In the genomic region with DNA sequence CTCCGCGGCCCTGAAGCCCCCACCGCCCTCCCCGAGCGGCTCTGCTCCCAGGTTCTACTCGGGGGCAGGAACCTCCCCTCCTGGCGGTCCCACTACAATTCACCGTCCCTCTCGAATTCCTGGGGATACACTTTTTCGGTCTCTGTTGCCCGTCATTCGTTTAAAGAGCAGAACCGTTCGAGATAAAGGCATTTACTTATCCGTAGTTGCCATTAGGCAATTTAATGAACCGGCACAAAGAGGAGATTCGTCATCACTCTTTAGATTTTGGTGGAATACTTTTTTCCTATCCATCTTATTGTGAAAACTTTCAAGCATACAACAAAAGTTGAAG, we compare ENCODE assay signal across 8 cellular contexts. TPM values are rescaled to one million over a fixed set of nuclear protein-coding genes. Genes with fewer than 3 reads are reported as not detected.
DNase-seq lines count a peak whose midpoint lies in the region; ATAC-seq and TF ChIP-seq lines count a peak whose summit lies in the region.

No MANE protein-coding gene starts in this region.

- H3K4me1 Mint-ChIP-seq in T-helper 1 cell treated with Interleukin-12 subunit alpha and Interleukin-12 subunit beta and Interleukin-4 antibody, amounts not matched to agents 30 μg/mL and 1 μg/mL, for 36 hours (ENCODE audit: low read depth) = peaks cover 2% of the 10 kb centered on the region
- H3K4me1 Mint-ChIP-seq in stimulated activated memory B cell treated with anti-CD40 and anti-IgM and Interleukin-4, amounts not matched to agents 10 μg/mL and 1 μg/mL and 100 μg/mL, for 72 hours = peaks cover 30% of the 10 kb centered on the region

- H3K36me3 ChIP-seq in SU-DHL-6 (ENCODE audit: low read length) = peaks cover 6% of the 10 kb centered on the region; the same call in 1 of the 2 replicates
- no peaks in the 10 kb centered on the region for H3K36me3 ChIP-seq in hepatocyte (replicated peaks; ENCODE audit: insufficient read depth, low read depth)

- H3K79me2 ChIP-seq in SU-DHL-6 (ENCODE audit: insufficient read depth, low read length) = peaks cover 30% of the 10 kb centered on the region
- peaks cover 33% of the 10 kb centered on the region for H3K79me2 ChIP-seq in hepatocyte

- no peak for ATAC-seq in stimulated activated memory B cell treated with anti-CD40 and anti-IgM and Interleukin-4, amounts not matched to agents 10 μg/mL and 1 μg/mL and 100 μg/mL, for 72 hours
- ATAC-seq in HG02642 (IDR thresholded peaks at IDR 0.05; ENCODE audit: poor library complexity, unreplicated experiment) = no peak

- no peaks in the 10 kb centered on the region for H3K9me3 Mint-ChIP-seq in T-helper 1 cell treated with Interleukin-12 subunit alpha and Interleukin-12 subunit beta and Interleukin-4 antibody, amounts not matched to agents 30 μg/mL and 1 μg/mL, for 36 hours
- no peaks in the 10 kb centered on the region for H3K9me3 Mint-ChIP-seq in stimulated activated memory B cell treated with anti-CD40 and anti-IgM and Interleukin-4, amounts not matched to agents 10 μg/mL and 1 μg/mL and 100 μg/mL, for 72 hours

- no peak for DNase-seq in T-helper 1 cell
- no peak for DNase-seq in hepatocyte (ENCODE audit: low spot score)
- DNase-seq in NCI-H1048 (lab: John Stamatoyannopoulos, UW) = no peak
- DNase-seq in NCI-H446 (lab: John Stamatoyannopoulos, UW) = no peak

- no peaks in the 10 kb centered on the region for H3K36me3 Mint-ChIP-seq in T-helper 1 cell treated with Interleukin-12 subunit alpha and Interleukin-12 subunit beta and Interleukin-4 antibody, amounts not matched to agents 30 μg/mL and 1 μg/mL, for 36 hours (ENCODE audit: low read depth)
- peaks cover 6% of the 10 kb centered on the region for H3K36me3 Mint-ChIP-seq in stimulated activated memory B cell treated with anti-CD40 and anti-IgM and Interleukin-4, amounts not matched to agents 10 μg/mL and 1 μg/mL and 100 μg/mL, for 72 hours

- H3K4me3 Mint-ChIP-seq in T-helper 1 cell treated with Interleukin-12 subunit alpha and Interleukin-12 subunit beta and Interleukin-4 antibody, amounts not matched to agents 30 μg/mL and 1 μg/mL, for 36 hours = peak overlapping the region; percentile 14
- H3K4me3 Mint-ChIP-seq in stimulated activated memory B cell treated with anti-CD40 and anti-IgM and Interleukin-4, amounts not matched to agents 10 μg/mL and 1 μg/mL and 100 μg/mL, for 72 hours = peak overlapping the region; percentile 96

- H3F3A ChIP-seq in SU-DHL-6 (ENCODE audit: insufficient read depth) = peaks cover 18% of the 10 kb centered on the region; the same call in 1 of the 2 replicates

- 1% methylated on average over 15 of the region's 17 CpGs for WGBS in hepatocyte (ENCODE audit: low lambda C conversion rate, missing lambda C conversion rate)

- H3K4me3 ChIP-seq in SU-DHL-6 (ENCODE audit: insufficient read depth, low read length, poor library complexity, severe bottlenecking) = peak overlapping the region; percentile 90
- peak overlapping the region; percentile 96 for H3K4me3 ChIP-seq in hepatocyte

- peaks cover 18% of the 10 kb centered on the region for H3K4me1 ChIP-seq in hepatocyte (ENCODE audit: insufficient read depth)

- H3K27me3 Mint-ChIP-seq in T-helper 1 cell treated with Interleukin-12 subunit alpha and Interleukin-12 subunit beta and Interleukin-4 antibody, amounts not matched to agents 30 μg/mL and 1 μg/mL, for 36 hours (ENCODE audit: low read depth) = peaks cover 67% of the 10 kb centered on the region
- no peaks in the 10 kb centered on the region for H3K27me3 Mint-ChIP-seq in stimulated activated memory B cell treated with anti-CD40 and anti-IgM and Interleukin-4, amounts not matched to agents 10 μg/mL and 1 μg/mL and 100 μg/mL, for 72 hours

- no peak overlapping the region for H3K27ac Mint-ChIP-seq in T-helper 1 cell treated with Interleukin-12 subunit alpha and Interleukin-12 subunit beta and Interleukin-4 antibody, amounts not matched to agents 30 μg/mL and 1 μg/mL, for 36 hours
- peak overlapping the region; percentile 88 for H3K27ac Mint-ChIP-seq in stimulated activated memory B cell treated with anti-CD40 and anti-IgM and Interleukin-4, amounts not matched to agents 10 μg/mL and 1 μg/mL and 100 μg/mL, for 72 hours

- no peak for TF ChIP-seq CTCF in SU-DHL-6 (IDR thresholded peaks at IDR 0.05; ENCODE audit: insufficient read depth, low read length, poor library complexity, severe bottlenecking)
- TF ChIP-seq CTCF in hepatocyte (IDR thresholded peaks at IDR 0.05; ENCODE audit: poor library complexity) = no peak

- H3K4me2 ChIP-seq in SU-DHL-6 (ENCODE audit: low read depth, low read length, poor library complexity, severe bottlenecking) (peak overlapping the region; percentile 64), hepatocyte (peak overlapping the region; percentile 85)

- peak overlapping the region; percentile 90 for H3K9ac ChIP-seq in SU-DHL-6 (ENCODE audit: low read length)

- H3K27me3 ChIP-seq in SU-DHL-6 (ENCODE audit: low read length) = no peaks in the 10 kb centered on the region
- no peaks in the 10 kb centered on the region for H3K27me3 ChIP-seq in hepatocyte

- no peaks in the 10 kb centered on the region for H3K9me2 ChIP-seq in SU-DHL-6 (replicated peaks; ENCODE audit: insufficient read depth, low read length)
- H3K9me2 ChIP-seq in hepatocyte (replicated peaks; ENCODE audit: insufficient read depth) = no peaks in the 10 kb centered on the region

- peaks cover 17% of the 10 kb centered on the region for H4K20me1 ChIP-seq in SU-DHL-6 (ENCODE audit: low read depth, low read length)
- H4K20me1 ChIP-seq in hepatocyte (ENCODE audit: insufficient read depth, poor library complexity, severe bottlenecking) = peaks cover 11% of the 10 kb centered on the region

- peak overlapping the region; percentile 59 for H2AFZ ChIP-seq in SU-DHL-6 (ENCODE audit: low read depth, low read length, severe bottlenecking)
- H2AFZ ChIP-seq in hepatocyte = peak overlapping the region; percentile 4

- H3K27ac ChIP-seq in SU-DHL-6 (ENCODE audit: low read depth, low read length) (0 out of 2 replicates have a peak overlapping the region, but pooled peaks have one; percentile 23), hepatocyte (peak overlapping the region; percentile 99)

- H3K9me3 ChIP-seq in SU-DHL-6 (ENCODE audit: insufficient read depth, low read length) (no peaks in the 10 kb centered on the region), hepatocyte (ENCODE audit: low read depth) (no peaks in the 10 kb centered on the region)

RNA-seq across cellular contexts. Expression of a gene that starts 1.1 kb away (rescaled TPM):
- total RNA-seq in hepatocyte = 560 and 576 TPM in 2 replicates
- polyA plus RNA-seq in hepatocyte = 305 and 330 TPM in 2 replicates

RNA-seq across cellular contexts. Expression of a gene that starts 52.3 kb away (rescaled TPM):
- total RNA-seq in hepatocyte = 20.0 and 25.3 TPM in 2 replicates
- polyA plus RNA-seq in hepatocyte = 26.8 and 35.4 TPM in 2 replicates
